Comparison of ENCODE assay signal across 8 cellular contexts in genomic region chr2:219499058-219499307, GRCh38. TPM values are rescaled to one million over a fixed set of nuclear protein-coding genes. Genes with fewer than 3 reads are reported as not detected.
DNase-seq lines count a peak whose midpoint lies in the region; ATAC-seq and TF ChIP-seq lines count a peak whose summit lies in the region.

No MANE protein-coding gene starts in this region.

- H3K27me3 ChIP-seq in SJSA1 (replicated peaks) (no peaks in the 10 kb centered on the region), gastrocnemius medialis (no peaks in the 10 kb centered on the region)

- peak overlapping the region; percentile 42 for H3K27ac ChIP-seq in SJSA1
- peak overlapping the region; percentile 91 to 100 (median 96) for H3K27ac ChIP-seq in gastrocnemius medialis

- H3K4me1 ChIP-seq in SJSA1 (replicated peaks) (peaks cover 27% of the 10 kb centered on the region), gastrocnemius medialis (peaks cover 39 to 46% of the 10 kb centered on the region in 2 donors)

- DNase-seq in SJSA1 (ENCODE audit: low read depth in 1 of 2, low spot score in 2 of 2) (no peak), fibroblast of pulmonary artery (ENCODE audit: low read depth) (no peak), gastrocnemius medialis (no peak), NCI-H187 treated with DMSO at 0.1 percent for 48 hours (lab: John Stamatoyannopoulos, UW) (no peak), SK-N-DZ (ENCODE audit: low spot score) (no peak)

- intact Hi-C loops in gastrocnemius medialis (cut with DNase I; ENCODE audit: low total_unique reads): loop anchor here (2.0 to 10.0 kb wide), 4 partner anchors 98 to 334 kb away; partner anchors contain the start of genes ANKZF1, ATG9A, NHEJ1 and STK11IP

- H3K36me3 ChIP-seq in SJSA1 (peaks cover 5% of the 10 kb centered on the region; the same call in 1 of the 2 replicates), gastrocnemius medialis (peaks cover 0 to 24% of the 10 kb centered on the region in 2 donors)

- peak; percentile 9 for ATAC-seq in GM19023 (IDR thresholded peaks at IDR 0.05; ENCODE audit: unreplicated experiment)
- ATAC-seq in gastrocnemius medialis: no peak
- no peak for ATAC-seq in HG02973 (IDR thresholded peaks at IDR 0.05; ENCODE audit: unreplicated experiment)
- ATAC-seq in HG02678 (IDR thresholded peaks at IDR 0.05; ENCODE audit: unreplicated experiment): no peak

- H3K4me3 ChIP-seq in SJSA1 (peak overlapping the region; percentile 50), fibroblast of pulmonary artery (replicated peaks; ENCODE audit: low read depth, low read length) (peak overlapping the region; percentile 90), gastrocnemius medialis (peak overlapping the region; percentile 66 to 87 (median 74))

- TF ChIP-seq CTCF in fibroblast of pulmonary artery (IDR thresholded peaks at IDR 0.05; ENCODE audit: low read length, missing control alignments) (no peak), gastrocnemius medialis (IDR thresholded peaks at IDR 0.05 in 4 of 5, conservative IDR thresholded peaks at IDR 0.05 in 1 of 5) (no peak)

- H3K9me3 ChIP-seq in SJSA1 (replicated peaks) (no peaks in the 10 kb centered on the region), gastrocnemius medialis (no peaks in the 10 kb centered on the region)

- TF ChIP-seq POLR2A in gastrocnemius medialis (IDR thresholded peaks at IDR 0.05): no peak

- in situ Hi-C loops in gastrocnemius medialis (cut with MboI; ENCODE audit: low sequenced_read_pairs in 4 of 4): no loop called here

RNA-seq across cellular contexts. Expression of gene GMPPA, which starts 0.3 kb away (rescaled TPM):
- 40.5 and 47.0 TPM in 2 replicates for total RNA-seq in SJSA1 (2014; rRNA removed; shearing (Covaris generic))
- total RNA-seq in gastrocnemius medialis: 10 to 100 TPM; 18.0 to 25.8 (median 24.4) TPM
- 37.1 and 42.5 TPM in 2 replicates for polyA plus RNA-seq in SK-N-DZ (2014; cell fraction: cytosol; rRNA removed)
- polyA plus RNA-seq in SK-N-DZ (2014; cell fraction: nucleus; rRNA removed): 69.3 and 75.5 TPM in 2 replicates

RNA-seq across cellular contexts. Expression of gene ASIC4, which starts 15.3 kb away (rescaled TPM):
- total RNA-seq in SJSA1 (2014; rRNA removed; shearing (Covaris generic)): not detected in 2 replicates
- under 1 TPM in 1 of 4 donors, not detected in 3; 0.11 TPM for total RNA-seq in gastrocnemius medialis
- 1.8 and 2.4 TPM in 2 replicates for polyA plus RNA-seq in SK-N-DZ (2014; cell fraction: cytosol; rRNA removed)
- polyA plus RNA-seq in SK-N-DZ (2014; cell fraction: nucleus; rRNA removed): 4.6 and 8.0 TPM in 2 replicates

RNA-seq across cellular contexts. Expression of gene CHPF, which starts 44.6 kb away (rescaled TPM):
- total RNA-seq in SJSA1 (2014; rRNA removed; shearing (Covaris generic)): 113 and 125 TPM in 2 replicates
- 10 to 100 TPM; 21.0 to 50.5 (median 37.2) TPM for total RNA-seq in gastrocnemius medialis
- 32.0 and 36.6 TPM in 2 replicates for polyA plus RNA-seq in SK-N-DZ (2014; cell fraction: cytosol; rRNA removed)
- polyA plus RNA-seq in SK-N-DZ (2014; cell fraction: nucleus; rRNA removed): 23.0 and 30.2 TPM in 2 replicates

RNA-seq across cellular contexts. Expression of gene TMEM198, which starts 44.8 kb away (rescaled TPM):
- total RNA-seq in SJSA1 (2014; rRNA removed; shearing (Covaris generic)): 0.03 and 0.37 TPM in 2 replicates
- 1 to 10 TPM in 3 of 4 donors, under 1 TPM in 1; 0.87 to 6.7 (median 3.3) TPM for total RNA-seq in gastrocnemius medialis
- 29.0 and 33.6 TPM in 2 replicates for polyA plus RNA-seq in SK-N-DZ (2014; cell fraction: cytosol; rRNA removed)
- 28.0 and 28.4 TPM in 2 replicates for polyA plus RNA-seq in SK-N-DZ (2014; cell fraction: nucleus; rRNA removed)
